ENCODE assay signal across 21 cellular contexts in genomic region chr2:55604027-55604565, GRCh38. TPM values are rescaled to one million over a fixed set of nuclear protein-coding genes. Genes with fewer than 3 reads are reported as not detected.
DNase-seq lines count a peak whose midpoint lies in the region; ATAC-seq and TF ChIP-seq lines count a peak whose summit lies in the region.
"Had no signal": no experiment of that assay in that cellular context is flagged by ENCODE, and none has a peak within 500 bp of the region (broad histone marks: within the 10 kb centered on the region; RNA-seq: fewer than 3 reads in every experiment).

No MANE protein-coding gene starts in this region.

- H3K27ac Mint-ChIP-seq in activated naive CD4-positive, alpha-beta T cell treated with anti-CD3 and anti-CD28 coated beads for 36 hours = peak overlapping the region; percentile 68
- H3K27ac Mint-ChIP-seq: activated CD4-positive, alpha-beta memory T cell treated with anti-CD3 and anti-CD28 coated beads for 36 hours; activated T-helper 17 cell treated with anti-CD3 and anti-CD28 coated beads, Interleukin-2, amount 50 U/mL, for 72 hours; nephron had no signal

- no peak overlapping the region for H3K4me3 Mint-ChIP-seq in activated naive CD4-positive, alpha-beta T cell treated with anti-CD3 and anti-CD28 coated beads for 36 hours
- H3K4me3 Mint-ChIP-seq: activated CD4-positive, alpha-beta memory T cell treated with anti-CD3 and anti-CD28 coated beads for 36 hours; activated T-helper 17 cell treated with anti-CD3 and anti-CD28 coated beads, Interleukin-2, amount 50 U/mL, for 72 hours; nephron had no signal

- no peaks in the 10 kb centered on the region for H3K9me3 Mint-ChIP-seq in activated naive CD4-positive, alpha-beta T cell treated with anti-CD3 and anti-CD28 coated beads for 36 hours
- H3K9me3 Mint-ChIP-seq: activated CD4-positive, alpha-beta memory T cell treated with anti-CD3 and anti-CD28 coated beads for 36 hours; activated T-helper 17 cell treated with anti-CD3 and anti-CD28 coated beads, Interleukin-2, amount 50 U/mL, for 72 hours; nephron had no signal

- H3K27me3 ChIP-seq in adipocyte (replicated peaks; ENCODE audit: control insufficient read depth, insufficient read depth, low read length) (no peaks in the 10 kb centered on the region), skeletal muscle satellite cell (ENCODE audit: control insufficient read depth, insufficient read depth, low read length) (no peaks in the 10 kb centered on the region), heart left ventricle (no peaks in the 10 kb centered on the region)

- H3K4me3 ChIP-seq in adipocyte (ENCODE audit: low read length) (no peak overlapping the region), fibroblast of the aortic adventitia (ENCODE audit: low read depth, low read length) (no peak overlapping the region), skeletal muscle satellite cell (ENCODE audit: low read length) (no peak overlapping the region), heart left ventricle (no peak overlapping the region)

- H3K36me3 Mint-ChIP-seq in activated naive CD4-positive, alpha-beta T cell treated with anti-CD3 and anti-CD28 coated beads for 36 hours (ENCODE audit: low read depth) = peaks cover 23% of the 10 kb centered on the region

- peaks cover 16% of the 10 kb centered on the region for H3K36me3 ChIP-seq in adipocyte (ENCODE audit: control insufficient read depth, insufficient read depth, low read length, severe bottlenecking)
- H3K36me3 ChIP-seq in skeletal muscle satellite cell (ENCODE audit: insufficient read depth, low read length) = peaks cover 10% of the 10 kb centered on the region
- peaks cover 0 to 41% (median 22%) of the 10 kb centered on the region in 9 donors for H3K36me3 ChIP-seq in heart left ventricle

- H3K4me1 Mint-ChIP-seq in activated naive CD4-positive, alpha-beta T cell treated with anti-CD3 and anti-CD28 coated beads for 36 hours (ENCODE audit: low read depth) = peaks cover 55% of the 10 kb centered on the region
- H3K4me1 Mint-ChIP-seq: nephron had no signal

- WGBS in heart left ventricle, 4 donors = 79 to 87% (median 84%) methylated on average over 1 of the region's 1 CpG

- H3K27me3 Mint-ChIP-seq in activated naive CD4-positive, alpha-beta T cell treated with anti-CD3 and anti-CD28 coated beads for 36 hours (ENCODE audit: low read depth) = no peaks in the 10 kb centered on the region
- H3K27me3 Mint-ChIP-seq: activated CD4-positive, alpha-beta memory T cell treated with anti-CD3 and anti-CD28 coated beads for 36 hours; activated T-helper 17 cell treated with anti-CD3 and anti-CD28 coated beads, Interleukin-2, amount 50 U/mL, for 72 hours had no signal

- TF ChIP-seq POLR2A in heart left ventricle (IDR thresholded peaks at IDR 0.05) = no peak

- ATAC-seq in heart left ventricle = no peak
- ATAC-seq: activated T-helper 17 cell treated with anti-CD3 and anti-CD28 coated beads, Interleukin-2, amount 50 U/mL, for 72 hours; esophagus mucosa; left lobe of liver; Panc1 had no signal

- H3K4me1 ChIP-seq in adipocyte (ENCODE audit: control insufficient read depth, insufficient read depth, low read length) (peaks cover 9% of the 10 kb centered on the region), skeletal muscle satellite cell (ENCODE audit: control insufficient read depth, insufficient read depth, low read length) (peaks cover 11% of the 10 kb centered on the region), heart left ventricle (peaks cover 0 to 46% (median 16%) of the 10 kb centered on the region in 12 donors)

- H3K9me3 ChIP-seq in adipocyte (ENCODE audit: control insufficient read depth, low read length) (no peaks in the 10 kb centered on the region), skeletal muscle satellite cell (replicated peaks; ENCODE audit: low read length) (no peaks in the 10 kb centered on the region), heart left ventricle (no peaks in the 10 kb centered on the region)

- H3K27ac ChIP-seq in heart left ventricle = no peak overlapping the region

- peak overlapping the region; percentile 52 for H3K4me2 ChIP-seq in skeletal muscle satellite cell (ENCODE audit: low read length)

- H3K9ac ChIP-seq in adipocyte (ENCODE audit: low read length) (peak overlapping the region; percentile 19), skeletal muscle satellite cell (ENCODE audit: low read depth, low read length) (peak overlapping the region; percentile 51)

- no peak for DNase-seq in activated naive CD4-positive, alpha-beta T cell treated with anti-CD3 and anti-CD28 coated beads for 36 hours
- DNase-seq in activated naive CD4-positive, alpha-beta T cell (lab: John Stamatoyannopoulos, UW) = no peak
- DNase-seq in adipocyte (ENCODE audit: low read depth) (peak; percentile 50), fibroblast of the aortic adventitia (ENCODE audit: low read depth) (peak; percentile 59), putamen (ENCODE audit: low spot score) (no peak), cerebellar nuclear complex (lab: John Stamatoyannopoulos, UW) (no peak), heart left ventricle (no peak)
- DNase-seq: activated CD4-positive, alpha-beta memory T cell treated with anti-CD3 and anti-CD28 coated beads for 36 hours; anterior cingulate cortex; EL; KG1; NCI-H1105 treated with DMSO at 0.1 percent for 48 hours; NCI-H2171; NCI-H748 treated with DMSO at 0.1 percent for 48 hours; stimulated activated naive CD4-positive, alpha-beta T cell had no signal

- intact Hi-C loops in activated naive CD4-positive, alpha-beta T cell treated with anti-CD3 and anti-CD28 coated beads for 36 hours (cut with micrococcal nuclease) = no loop called here
- intact Hi-C loops in heart left ventricle (cut with DNase I) = no loop called here

- CTCF ChIA-PET in activated naive CD4-positive, alpha-beta T cell treated with anti-CD3 and anti-CD28 coated beads for 36 hours (lab: Charles Lee) = interaction anchor here (1.1 kb wide), 1 partner anchor 14 kb away, joined by 3 read pairs; no protein-coding TSS in a partner anchor

- no peak for TF ChIP-seq CTCF in fibroblast of the aortic adventitia (IDR thresholded peaks at IDR 0.05; ENCODE audit: insufficient read depth, low read length)
- TF ChIP-seq CTCF in heart left ventricle (IDR thresholded peaks at IDR 0.05) = no peak

RNA-seq across cellular contexts. Expression of gene PPP4R3B, which starts 13.3 kb away (rescaled TPM):
- 10 to 100 TPM; 55.4 to 57.2 TPM for total RNA-seq in activated naive CD4-positive, alpha-beta T cell treated with anti-CD3 and anti-CD28 coated beads for 36 hours
- 57.1 and 74.9 TPM in 2 replicates for total RNA-seq in fibroblast of the aortic adventitia (ENCODE audit: low replicate concordance)
- 34.1 and 38.0 TPM in 2 replicates for total RNA-seq in skeletal muscle satellite cell (2012; rRNA removed)
- total RNA-seq in heart left ventricle = 10 to 100 TPM; 21.0 to 32.4 (median 23.5) TPM
- 10 to 100 TPM in 1 of 2 donors, 1 to 10 TPM in 1; 9.9 to 17.7 TPM for polyA plus RNA-seq in heart left ventricle

Comparison
In these comparisons a context has a peak if more than half of its experiments do, and no peak if none do; other contexts are left out.
1. DNase-seq: peak in adipocyte (single experiment) and fibroblast of the aortic adventitia (single experiment); none in activated naive CD4-positive, alpha-beta T cell treated with anti-CD3 and anti-CD28 coated beads for 36 hours (single experiment), activated naive CD4-positive, alpha-beta T cell (0 of 4), putamen (single experiment), cerebellar nuclear complex (0 of 2) and heart left ventricle (0 of 5).